ENCODE assay signal across 9 cellular contexts in genomic region chr1:113928129-113928949, GRCh38. TPM values are rescaled to one million over a fixed set of nuclear protein-coding genes. Genes with fewer than 3 reads are reported as not detected.
DNase-seq lines count a peak whose midpoint lies in the region; ATAC-seq, FAIRE-seq and TF ChIP-seq lines count a peak whose summit lies in the region.
"Had no signal": no experiment of that assay in that cellular context is flagged by ENCODE, and none has a peak within 500 bp of the region (broad histone marks: within the 10 kb centered on the region; RNA-seq: fewer than 3 reads in every experiment).

No MANE protein-coding gene starts in this region.

- peak overlapping the region; percentile 96 for H3K9ac ChIP-seq in HepG2 (ENCODE audit: insufficient read depth, low read depth, low read length)

- no peak for TF ChIP-seq POLR2A in HepG2 (IDR thresholded peaks at IDR 0.05; ENCODE audit: insufficient read depth in 1 of 2, low read depth in 2 of 2, low read length in 2 of 2)

- ATAC-seq in activated T-cell treated with anti-CD3 and anti-CD28 coated beads, Interleukin-2, amount 50 U/mL, for 4 hours: no peak
- ATAC-seq in HepG2: peak; percentile 26

- CTCF ChIA-PET in HepG2 (lab: Yijun Ruan, JAX; ENCODE audit: low intra/inter-chr PET ratio, low total read pairs): interaction anchor here (1.1 kb wide), 1 partner anchor 23 kb away, joined by 3 read pairs; the partner anchor contains the start of genes AP4B1 and DCLRE1B

- H3K36me3 Mint-ChIP-seq in activated T-cell treated with anti-CD3 and anti-CD28 coated beads, Interleukin-2, amount 50 U/mL, for 4 hours (ENCODE audit: insufficient read depth): peaks cover 7% of the 10 kb centered on the region

- H3K27me3 ChIP-seq in brain microvascular endothelial cell (replicated peaks): no peaks in the 10 kb centered on the region
- no peaks in the 10 kb centered on the region; a peak in 1 of 5 replicates for H3K27me3 ChIP-seq in HepG2 (ENCODE audit: control insufficient read depth in 1 of 2, insufficient read depth in 2 of 2, low read length in 2 of 2)
- no peaks in the 10 kb centered on the region for H3K27me3 ChIP-seq in tibial artery

- peak overlapping the region; percentile 97 for H3K4me3 Mint-ChIP-seq in activated T-cell treated with anti-CD3 and anti-CD28 coated beads, Interleukin-2, amount 50 U/mL, for 4 hours

- H3K9me3 Mint-ChIP-seq in activated T-cell treated with anti-CD3 and anti-CD28 coated beads, Interleukin-2, amount 50 U/mL, for 4 hours: no peaks in the 10 kb centered on the region

- no peaks in the 10 kb centered on the region for H3K36me3 ChIP-seq in brain microvascular endothelial cell (replicated peaks)
- H3K36me3 ChIP-seq in HepG2 (replicated peaks in 1 of 2; ENCODE audit: control insufficient read depth in 1 of 2, insufficient read depth in 2 of 2, low read length in 2 of 2): no peaks in the 10 kb centered on the region
- H3K36me3 ChIP-seq in tibial artery: no peaks in the 10 kb centered on the region

- TF ChIP-seq CTCF in brain microvascular endothelial cell (IDR thresholded peaks at IDR 0.05; ENCODE audit: low read depth, low read length, missing control alignments) (no peak), HepG2 (CRISPR knock-in tag; IDR thresholded peaks at IDR 0.05) (no peak), tibial artery (IDR thresholded peaks at IDR 0.05) (no peak)

- TF ChIP-seq EP300 in HepG2 (IDR thresholded peaks at IDR 0.05; ENCODE audit: low read depth in 2 of 2, low read length in 2 of 2) (no peak), HepG2 (CRISPR knock-in tag; IDR thresholded peaks at IDR 0.05; ENCODE audit: borderline replicate concordance) (no peak)

- intact Hi-C loops in HepG2 (cut with micrococcal nuclease; ENCODE audit: unreplicated experiment): loop anchor here (2.0 kb wide), 1 partner anchor 94 kb away; no protein-coding TSS in a partner anchor
- intact Hi-C loops in tibial artery (cut with DNase I; ENCODE audit: low total_unique reads): no loop called here

- H3K4me3 ChIP-seq in brain microvascular endothelial cell (ENCODE audit: low read depth, low read length) (peak overlapping the region; percentile 95), HepG2 (replicated peaks in 1 of 3; ENCODE audit: insufficient read depth in 1 of 3, low read depth in 2 of 3, low read length in 3 of 3) (peak overlapping the region; percentile 90 to 99 (median 99)), tibial artery (peak overlapping the region; percentile 79 to 97)

- TF ChIP-seq RAD21 in HepG2 (CRISPR knock-in tag; IDR thresholded peaks at IDR 0.05): no peak

- BruUV-seq in HepG2 (replicated peaks; lab: Mats Ljungman, UMichigan): TSS peak; percentile 90

- in situ Hi-C loops in brain microvascular endothelial cell (cut with HindIII; ENCODE audit: low pct_ligation_motif_present, low sequenced_read_pairs) (no loop called here), HepG2 (cut with HindIII; ENCODE audit: extremely low pct_ligation_motif_present, low pct_unique_long_range_greater_than_20kb) (no loop called here)

- H3K4me1 ChIP-seq in HepG2 (ENCODE audit: insufficient read depth, low read length) (peaks cover 46% of the 10 kb centered on the region), tibial artery (peaks cover 0 to 42% (median 27%) of the 10 kb centered on the region in 4 donors)

- 2% methylated on average over 7 of the region's 7 CpGs for WGBS in HepG2 (ENCODE audit: low lambda C conversion rate)

- peak overlapping the region; percentile 87 for H3K27ac ChIP-seq in brain microvascular endothelial cell
- H3K27ac ChIP-seq in HepG2 (ENCODE audit: extremely low read length, insufficient read depth, low read length): peak overlapping the region; percentile 99
- peak overlapping the region; percentile 98 for H3K27ac ChIP-seq in tibial artery

- no peaks in the 10 kb centered on the region for H3K27me3 Mint-ChIP-seq in activated T-cell treated with anti-CD3 and anti-CD28 coated beads, Interleukin-2, amount 50 U/mL, for 4 hours (ENCODE audit: low read depth)

- no peak for DNase-seq in activated T-cell treated with anti-CD3 and anti-CD28 coated beads, Interleukin-2, amount 50 U/mL, for 4 hours
- DNase-seq in activated T-cell treated with anti-CD3 and anti-CD28 coated beads, Interleukin-2, amount 50 U/mL, for 48 hours: no peak
- DNase-seq in Kasumi-1 (lab: John Stamatoyannopoulos, UW) (peak; percentile 32 to 49), brain microvascular endothelial cell (no peak), HepG2 (ENCODE audit: low spot score) (peak; percentile 28), tibial artery (no peak), NCI-H1417 treated with DMSO at 0.1 percent for 48 hours (lab: John Stamatoyannopoulos, UW) (no peak), NCI-H2107 (lab: John Stamatoyannopoulos, UW) (no peak)
- DNase-seq: left cardiac atrium had no signal

- peaks cover 35% of the 10 kb centered on the region for H3K79me2 ChIP-seq in HepG2 (ENCODE audit: insufficient read depth, low read length)

- POLR2A ChIA-PET in HepG2 (lab: Yijun Ruan, JAX): interaction anchor here (1.3 to 4.4 kb wide), 12 partner anchors 8 to 169 kb away, joined by 4 to 102 read pairs (median 8); partner anchors contain the start of genes AP4B1, DCLRE1B, PHTF1 and RSBN1

- H3K9me3 ChIP-seq in HepG2 (ENCODE audit: low read length) (no peaks in the 10 kb centered on the region), tibial artery (no peaks in the 10 kb centered on the region)

- peak; percentile 48 for FAIRE-seq in HepG2 (lab: Jason Lieb, UNC)

- H4K20me1 ChIP-seq in HepG2 (ENCODE audit: insufficient read depth, low read length): peaks cover 15% of the 10 kb centered on the region

- H2AFZ ChIP-seq in HepG2 (ENCODE audit: low read length): peak overlapping the region; percentile 84

- peak overlapping the region; percentile 85 for H3K4me2 ChIP-seq in HepG2 (ENCODE audit: low read depth, low read length)

- peaks cover 45% of the 10 kb centered on the region for H3K4me1 Mint-ChIP-seq in activated T-cell treated with anti-CD3 and anti-CD28 coated beads, Interleukin-2, amount 50 U/mL, for 4 hours (ENCODE audit: low read depth)

RNA-seq across cellular contexts. Expression of gene HIPK1, which starts 0.8 kb away (rescaled TPM):
- total RNA-seq in activated T-cell treated with anti-CD3 and anti-CD28 coated beads, Interleukin-2, amount 50 U/mL, for 4 hours: 10 to 100 TPM; 63.6 to 67.1 (median 63.6) TPM
- total RNA-seq in HepG2 (2016; rRNA removed; fragmentation: Illumina TruSeq; extraction: Trizol): 20.8 and 28.9 TPM in 2 replicates
- 2.6 and 3.3 TPM in 2 replicates for total RNA-seq in HepG2 (2016; cell fraction: cytosol; rRNA removed; fragmentation: Illumina TruSeq; extraction: Trizol; ENCODE audit: low read depth)
- total RNA-seq in HepG2 (2016; cell fraction: insoluble cytoplasmic fraction; rRNA removed; fragmentation: Illumina TruSeq; extraction: Trizol): 21.2 and 27.9 TPM in 2 replicates
- total RNA-seq in HepG2 (2016; cell fraction: membrane; rRNA removed; fragmentation: Illumina TruSeq; extraction: Trizol): 9.1 and 10.1 TPM in 2 replicates
- 17.6 and 20.7 TPM in 2 replicates for total RNA-seq in HepG2 (2016; cell fraction: nucleus; rRNA removed; fragmentation: Illumina TruSeq; extraction: Trizol)
- polyA plus RNA-seq in HepG2 (2011; rRNA removed): 31.8 and 33.4 TPM in 2 replicates
- 23.7 and 24.9 TPM in 2 replicates for polyA plus RNA-seq in HepG2 (2011; cell fraction: cytosol; rRNA removed)
- 27.2 and 33.2 TPM in 2 replicates for polyA plus RNA-seq in HepG2 (2011; cell fraction: nucleus; rRNA removed)
- 17.6 and 21.9 TPM in 2 replicates for polyA plus RNA-seq in HepG2 (2012)
- polyA plus RNA-seq in HepG2 (2016; cell fraction: cytosol; fragmentation: Illumina TruSeq; extraction: Trizol; ENCODE audit: low read depth): 0.47 and 0.53 TPM in 2 replicates
- polyA plus RNA-seq in HepG2 (2016; cell fraction: insoluble cytoplasmic fraction; fragmentation: Illumina TruSeq; extraction: Trizol; ENCODE audit: low read depth): 22.0 and 23.3 TPM in 2 replicates
- polyA plus RNA-seq in HepG2 (2016; cell fraction: membrane; fragmentation: Illumina TruSeq; extraction: Trizol; ENCODE audit: low read depth): 3.1 and 4.1 TPM in 2 replicates
- polyA plus RNA-seq in HepG2 (2016; cell fraction: nucleus; fragmentation: Illumina TruSeq; extraction: Trizol; ENCODE audit: insufficient read depth, low read depth): 21.7 and 22.1 TPM in 2 replicates
- 188 and 239 TPM in 2 replicates for polyA minus RNA-seq in HepG2 (2011; rRNA and poly(A)+ RNA removed; ENCODE audit: low replicate concordance)
- 49.5 and 56.5 TPM in 2 replicates for polyA minus RNA-seq in HepG2 (2011; cell fraction: cytosol; rRNA and poly(A)+ RNA removed)
- polyA minus RNA-seq in HepG2 (2011; cell fraction: nucleus; rRNA and poly(A)+ RNA removed): 32.8 and 43.5 TPM in 2 replicates

RNA-seq across cellular contexts. Expression of gene DCLRE1B, which starts 23.2 kb away (rescaled TPM):
- total RNA-seq in activated T-cell treated with anti-CD3 and anti-CD28 coated beads, Interleukin-2, amount 50 U/mL, for 4 hours: 10 to 100 TPM; 22.0 to 23.2 (median 22.2) TPM
- 8.0 and 11.5 TPM in 2 replicates for total RNA-seq in HepG2 (2016; rRNA removed; fragmentation: Illumina TruSeq; extraction: Trizol)
- 1.3 and 1.4 TPM in 2 replicates for total RNA-seq in HepG2 (2016; cell fraction: cytosol; rRNA removed; fragmentation: Illumina TruSeq; extraction: Trizol; ENCODE audit: low read depth)
- 7.3 and 9.5 TPM in 2 replicates for total RNA-seq in HepG2 (2016; cell fraction: insoluble cytoplasmic fraction; rRNA removed; fragmentation: Illumina TruSeq; extraction: Trizol)
- 5.6 and 5.7 TPM in 2 replicates for total RNA-seq in HepG2 (2016; cell fraction: membrane; rRNA removed; fragmentation: Illumina TruSeq; extraction: Trizol)
- 3.4 and 4.6 TPM in 2 replicates for total RNA-seq in HepG2 (2016; cell fraction: nucleus; rRNA removed; fragmentation: Illumina TruSeq; extraction: Trizol)
- polyA plus RNA-seq in HepG2 (2011; rRNA removed): 2.3 and 2.7 TPM in 2 replicates
- 2.3 and 2.9 TPM in 2 replicates for polyA plus RNA-seq in HepG2 (2011; cell fraction: cytosol; rRNA removed)
- 1.4 and 1.5 TPM in 2 replicates for polyA plus RNA-seq in HepG2 (2011; cell fraction: nucleus; rRNA removed)
- polyA plus RNA-seq in HepG2 (2012): 4.4 and 6.4 TPM in 2 replicates
- polyA plus RNA-seq in HepG2 (2016; cell fraction: cytosol; fragmentation: Illumina TruSeq; extraction: Trizol; ENCODE audit: low read depth): 1.1 and 1.4 TPM in 2 replicates
- 12.5 and 13.5 TPM in 2 replicates for polyA plus RNA-seq in HepG2 (2016; cell fraction: insoluble cytoplasmic fraction; fragmentation: Illumina TruSeq; extraction: Trizol; ENCODE audit: low read depth)
- 3.2 and 5.2 TPM in 2 replicates for polyA plus RNA-seq in HepG2 (2016; cell fraction: membrane; fragmentation: Illumina TruSeq; extraction: Trizol; ENCODE audit: low read depth)
- polyA plus RNA-seq in HepG2 (2016; cell fraction: nucleus; fragmentation: Illumina TruSeq; extraction: Trizol; ENCODE audit: insufficient read depth, low read depth): 6.1 and 6.6 TPM in 2 replicates
- 5.8 and 20.0 TPM in 2 replicates for polyA minus RNA-seq in HepG2 (2011; rRNA and poly(A)+ RNA removed; ENCODE audit: low replicate concordance)
- 2.1 and 2.3 TPM in 2 replicates for polyA minus RNA-seq in HepG2 (2011; cell fraction: cytosol; rRNA and poly(A)+ RNA removed)
- 1.4 and 1.7 TPM in 2 replicates for polyA minus RNA-seq in HepG2 (2011; cell fraction: nucleus; rRNA and poly(A)+ RNA removed)

RNA-seq across cellular contexts. Expression of gene AP4B1, which starts 23.7 kb away (rescaled TPM):
- 10 to 100 TPM; 32.2 to 36.3 (median 32.3) TPM for total RNA-seq in activated T-cell treated with anti-CD3 and anti-CD28 coated beads, Interleukin-2, amount 50 U/mL, for 4 hours
- 9.7 and 12.0 TPM in 2 replicates for total RNA-seq in HepG2 (2016; rRNA removed; fragmentation: Illumina TruSeq; extraction: Trizol)
- total RNA-seq in HepG2 (2016; cell fraction: cytosol; rRNA removed; fragmentation: Illumina TruSeq; extraction: Trizol; ENCODE audit: low read depth): 2.7 and 3.8 TPM in 2 replicates
- 11.0 TPM in 2 replicates for total RNA-seq in HepG2 (2016; cell fraction: insoluble cytoplasmic fraction; rRNA removed; fragmentation: Illumina TruSeq; extraction: Trizol)
- 3.2 and 4.5 TPM in 2 replicates for total RNA-seq in HepG2 (2016; cell fraction: membrane; rRNA removed; fragmentation: Illumina TruSeq; extraction: Trizol)
- total RNA-seq in HepG2 (2016; cell fraction: nucleus; rRNA removed; fragmentation: Illumina TruSeq; extraction: Trizol): 9.5 and 10.7 TPM in 2 replicates
- 7.7 and 8.5 TPM in 2 replicates for polyA plus RNA-seq in HepG2 (2011; rRNA removed)
- polyA plus RNA-seq in HepG2 (2011; cell fraction: cytosol; rRNA removed): 3.2 and 3.9 TPM in 2 replicates
- polyA plus RNA-seq in HepG2 (2011; cell fraction: nucleus; rRNA removed): 19.9 and 25.7 TPM in 2 replicates
- polyA plus RNA-seq in HepG2 (2012): 5.9 and 7.4 TPM in 2 replicates
- polyA plus RNA-seq in HepG2 (2016; cell fraction: cytosol; fragmentation: Illumina TruSeq; extraction: Trizol; ENCODE audit: low read depth): 0.76 and 0.99 TPM in 2 replicates
- 7.3 and 8.2 TPM in 2 replicates for polyA plus RNA-seq in HepG2 (2016; cell fraction: insoluble cytoplasmic fraction; fragmentation: Illumina TruSeq; extraction: Trizol; ENCODE audit: low read depth)
- 1.7 and 1.8 TPM in 2 replicates for polyA plus RNA-seq in HepG2 (2016; cell fraction: membrane; fragmentation: Illumina TruSeq; extraction: Trizol; ENCODE audit: low read depth)
- 25.9 and 26.7 TPM in 2 replicates for polyA plus RNA-seq in HepG2 (2016; cell fraction: nucleus; fragmentation: Illumina TruSeq; extraction: Trizol; ENCODE audit: insufficient read depth, low read depth)
- 6.5 and 29.5 TPM in 2 replicates for polyA minus RNA-seq in HepG2 (2011; rRNA and poly(A)+ RNA removed; ENCODE audit: low replicate concordance)
- 4.1 and 4.3 TPM in 2 replicates for polyA minus RNA-seq in HepG2 (2011; cell fraction: cytosol; rRNA and poly(A)+ RNA removed)
- 33.3 and 38.8 TPM in 2 replicates for polyA minus RNA-seq in HepG2 (2011; cell fraction: nucleus; rRNA and poly(A)+ RNA removed)

RNA-seq across cellular contexts. Expression of gene BCL2L15, which starts 41.0 kb away (rescaled TPM):
- 1 to 10 TPM in 2 of 3 donors, under 1 TPM in 1; 0.74 to 1.6 (median 1.4) TPM for total RNA-seq in activated T-cell treated with anti-CD3 and anti-CD28 coated beads, Interleukin-2, amount 50 U/mL, for 4 hours
- total RNA-seq in HepG2 (2016; rRNA removed; fragmentation: Illumina TruSeq; extraction: Trizol): 0.27 TPM in 1 of 2 replicates, not detected in the other
- not detected in 2 replicates for total RNA-seq in HepG2 (2016; cell fraction: cytosol; rRNA removed; fragmentation: Illumina TruSeq; extraction: Trizol; ENCODE audit: low read depth)
- total RNA-seq in HepG2 (2016; cell fraction: insoluble cytoplasmic fraction; rRNA removed; fragmentation: Illumina TruSeq; extraction: Trizol): 0.04 and 0.09 TPM in 2 replicates
- 0.07 TPM in 1 of 2 replicates, not detected in the other for total RNA-seq in HepG2 (2016; cell fraction: membrane; rRNA removed; fragmentation: Illumina TruSeq; extraction: Trizol)
- 0.09 and 0.22 TPM in 2 replicates for total RNA-seq in HepG2 (2016; cell fraction: nucleus; rRNA removed; fragmentation: Illumina TruSeq; extraction: Trizol)
- 0.03 TPM in 2 replicates for polyA plus RNA-seq in HepG2 (2011; rRNA removed)
- not detected in 2 replicates for polyA plus RNA-seq in HepG2 (2011; cell fraction: cytosol; rRNA removed)
- polyA plus RNA-seq in HepG2 (2011; cell fraction: nucleus; rRNA removed): 0.09 and 0.11 TPM in 2 replicates
- 0.03 TPM in 1 of 2 replicates, not detected in the other for polyA plus RNA-seq in HepG2 (2012)
- polyA plus RNA-seq in HepG2 (2016; cell fraction: cytosol; fragmentation: Illumina TruSeq; extraction: Trizol; ENCODE audit: low read depth): not detected in 2 replicates
- not detected in 2 replicates for polyA plus RNA-seq in HepG2 (2016; cell fraction: insoluble cytoplasmic fraction; fragmentation: Illumina TruSeq; extraction: Trizol; ENCODE audit: low read depth)
- not detected in 2 replicates for polyA plus RNA-seq in HepG2 (2016; cell fraction: membrane; fragmentation: Illumina TruSeq; extraction: Trizol; ENCODE audit: low read depth)
- polyA plus RNA-seq in HepG2 (2016; cell fraction: nucleus; fragmentation: Illumina TruSeq; extraction: Trizol; ENCODE audit: insufficient read depth, low read depth): 1.1 and 1.3 TPM in 2 replicates
- 0.47 TPM in 1 of 2 replicates, not detected in the other for polyA minus RNA-seq in HepG2 (2011; rRNA and poly(A)+ RNA removed; ENCODE audit: low replicate concordance)
- not detected in 2 replicates for polyA minus RNA-seq in HepG2 (2011; cell fraction: cytosol; rRNA and poly(A)+ RNA removed)
- 0.37 and 0.52 TPM in 2 replicates for polyA minus RNA-seq in HepG2 (2011; cell fraction: nucleus; rRNA and poly(A)+ RNA removed)

RNA-seq across cellular contexts. Expression of gene OLFML3, which starts 50.9 kb away (rescaled TPM):
- under 1 TPM; 0.15 to 0.21 (median 0.16) TPM for total RNA-seq in activated T-cell treated with anti-CD3 and anti-CD28 coated beads, Interleukin-2, amount 50 U/mL, for 4 hours
- 2.1 and 5.1 TPM in 2 replicates for total RNA-seq in HepG2 (2016; rRNA removed; fragmentation: Illumina TruSeq; extraction: Trizol)
- total RNA-seq in HepG2 (2016; cell fraction: cytosol; rRNA removed; fragmentation: Illumina TruSeq; extraction: Trizol; ENCODE audit: low read depth): 0.71 and 0.81 TPM in 2 replicates
- 1.9 and 5.7 TPM in 2 replicates for total RNA-seq in HepG2 (2016; cell fraction: insoluble cytoplasmic fraction; rRNA removed; fragmentation: Illumina TruSeq; extraction: Trizol)
- total RNA-seq in HepG2 (2016; cell fraction: membrane; rRNA removed; fragmentation: Illumina TruSeq; extraction: Trizol): 1.1 TPM in 2 replicates
- 4.8 and 6.4 TPM in 2 replicates for total RNA-seq in HepG2 (2016; cell fraction: nucleus; rRNA removed; fragmentation: Illumina TruSeq; extraction: Trizol)
- polyA plus RNA-seq in HepG2 (2011; rRNA removed): 1.4 and 2.0 TPM in 2 replicates
- polyA plus RNA-seq in HepG2 (2011; cell fraction: cytosol; rRNA removed): 1.3 and 1.9 TPM in 2 replicates
- 0.76 and 0.92 TPM in 2 replicates for polyA plus RNA-seq in HepG2 (2011; cell fraction: nucleus; rRNA removed)
- 0.63 and 1.3 TPM in 2 replicates for polyA plus RNA-seq in HepG2 (2012)
- 0.66 and 0.72 TPM in 2 replicates for polyA plus RNA-seq in HepG2 (2016; cell fraction: cytosol; fragmentation: Illumina TruSeq; extraction: Trizol; ENCODE audit: low read depth)
- 2.1 and 2.5 TPM in 2 replicates for polyA plus RNA-seq in HepG2 (2016; cell fraction: insoluble cytoplasmic fraction; fragmentation: Illumina TruSeq; extraction: Trizol; ENCODE audit: low read depth)
- polyA plus RNA-seq in HepG2 (2016; cell fraction: membrane; fragmentation: Illumina TruSeq; extraction: Trizol; ENCODE audit: low read depth): 0.92 and 1.4 TPM in 2 replicates
- 8.2 and 9.1 TPM in 2 replicates for polyA plus RNA-seq in HepG2 (2016; cell fraction: nucleus; fragmentation: Illumina TruSeq; extraction: Trizol; ENCODE audit: insufficient read depth, low read depth)
- 0.37 and 3.1 TPM in 2 replicates for polyA minus RNA-seq in HepG2 (2011; rRNA and poly(A)+ RNA removed; ENCODE audit: low replicate concordance)
- polyA minus RNA-seq in HepG2 (2011; cell fraction: cytosol; rRNA and poly(A)+ RNA removed): 0.40 and 0.88 TPM in 2 replicates
- 0.77 and 1.1 TPM in 2 replicates for polyA minus RNA-seq in HepG2 (2011; cell fraction: nucleus; rRNA and poly(A)+ RNA removed)

Comparison
In these comparisons a context has a peak if more than half of its experiments do, and no peak if none do; other contexts are left out.
1. DNase-seq: peak in Kasumi-1 (2 of 2) and HepG2 (single experiment); none in activated T-cell treated with anti-CD3 and anti-CD28 coated beads, Interleukin-2, amount 50 U/mL, for 4 hours (single experiment), activated T-cell treated with anti-CD3 and anti-CD28 coated beads, Interleukin-2, amount 50 U/mL, for 48 hours (0 of 2), brain microvascular endothelial cell (single experiment), tibial artery (0 of 2), NCI-H1417 treated with DMSO at 0.1 percent for 48 hours (single experiment) and NCI-H2107 (single experiment).
2. Peak in every context shown above with its lines, with median percentiles within 50 percentile points of each other: H3K27ac ChIP-seq and H3K4me3 ChIP-seq.